Comparison of ENCODE assay signal across 8 cellular contexts in the genomic region with DNA sequence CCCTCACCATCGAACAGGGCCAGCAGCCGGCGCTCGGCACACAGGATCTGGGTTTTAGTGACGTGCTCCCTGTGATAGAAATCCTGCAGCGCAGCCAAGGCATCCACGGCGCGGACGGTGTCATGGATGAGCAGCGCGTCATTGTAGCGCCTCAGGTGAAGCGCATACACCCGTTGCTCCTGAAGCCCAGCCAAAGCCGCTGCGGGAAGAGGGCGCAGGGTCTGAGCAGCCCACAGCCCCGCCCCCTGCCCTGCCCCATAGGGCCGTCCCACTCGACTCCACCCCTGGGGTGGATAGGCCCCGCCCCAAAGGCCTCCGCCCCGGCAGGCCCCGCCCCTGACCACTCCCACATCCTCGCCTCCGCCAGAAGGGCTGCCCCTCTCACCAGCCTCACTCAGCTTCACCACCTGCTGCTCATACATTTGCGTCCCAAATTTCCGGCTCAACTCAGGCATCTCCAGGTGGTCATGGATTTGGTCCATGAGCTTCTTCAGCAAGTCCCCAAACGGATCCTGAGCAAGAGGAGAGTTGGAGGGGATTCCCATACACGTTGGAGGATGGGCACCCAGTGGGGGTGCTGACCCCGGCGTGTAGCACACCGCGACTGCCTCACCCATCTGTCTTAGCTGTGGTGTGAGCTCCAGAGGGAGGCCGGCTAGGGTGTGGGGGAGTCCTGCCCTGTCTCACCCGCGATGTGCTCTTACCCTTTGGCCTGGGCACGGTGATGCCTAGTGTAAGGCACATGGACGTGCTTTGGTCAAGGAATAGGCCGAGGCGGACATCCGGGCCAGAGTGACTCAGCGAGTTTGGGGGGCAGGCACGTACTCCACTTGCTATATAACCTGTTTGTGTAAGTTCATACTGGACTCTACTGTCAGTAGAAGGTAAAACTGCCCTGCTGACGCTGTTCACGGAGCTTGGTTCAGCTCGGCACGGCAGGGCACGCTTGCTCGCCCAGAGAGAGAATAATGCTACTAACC. TPM values are rescaled to one million over a fixed set of nuclear protein-coding genes. Genes with fewer than 3 reads are reported as not detected.
DNase-seq lines count a peak whose midpoint lies in the region; ATAC-seq and TF ChIP-seq lines count a peak whose summit lies in the region.

No MANE protein-coding gene starts in this region.

- peak; percentile 83 for ATAC-seq in left lung

- H3K27ac ChIP-seq in WERI-Rb-1 (peak overlapping the region; percentile 52), left lung (no peak overlapping the region)

- H3K4me3 ChIP-seq in HFF-Myc (replicated peaks; ENCODE audit: low read depth, low read length) (no peak overlapping the region), WERI-Rb-1 (ENCODE audit: low read depth, low read length) (peak overlapping the region; percentile 24), left lung (peak overlapping the region; percentile 2 to 38)

- H3K4me1 ChIP-seq in left lung = peaks cover 8 to 24% of the 10 kb centered on the region in 2 donors

- peak overlapping the region in 3 of 5 experiments; percentile 48 to 52 (median 49) for H3K27ac Mint-ChIP-seq in brain

- H3K9me3 Mint-ChIP-seq in brain = no peaks in the 10 kb centered on the region

- TF ChIP-seq CTCF in HFF-Myc (IDR thresholded peaks at IDR 0.05; ENCODE audit: low read depth, low read length, missing control alignments) = no peak
- TF ChIP-seq CTCF in WERI-Rb-1 (IDR thresholded peaks at IDR 0.05; ENCODE audit: low read depth, low read length) = 0 out of 2 replicates have a peak, but pooled peaks have one; percentile 1
- TF ChIP-seq CTCF in brain (conservative IDR thresholded peaks at IDR 0.05) = no peak
- no peak for TF ChIP-seq CTCF in left lung (IDR thresholded peaks at IDR 0.05)

- H3K27me3 Mint-ChIP-seq in brain = peaks cover 29% of the 10 kb centered on the region

- no peaks in the 10 kb centered on the region for H3K27me3 ChIP-seq in WERI-Rb-1 (ENCODE audit: insufficient read depth, low read depth, severe bottlenecking)
- H3K27me3 ChIP-seq in left lung = no peaks in the 10 kb centered on the region

- intact Hi-C loops in left lung (cut with DNase I) = no loop called here

- DNase-seq in Daoy (ENCODE audit: low read depth) (peak; percentile 29), HFF-Myc (ENCODE audit: extremely low read depth, low read depth) (peak; percentile 29), NCI-H187 treated with DMSO at 0.1 percent for 48 hours (lab: John Stamatoyannopoulos, UW) (peak; percentile 48), WERI-Rb-1 (peak; percentile 99), left lung (peak; percentile 87 to 98), GOT3 (lab: John Stamatoyannopoulos, UW) (no peak)
- peak; percentile 85 to 89 for DNase-seq in stimulated activated CD4-positive, alpha-beta T cell treated with anti-CD3 and anti-CD28 coated beads, Interleukin-4, amount 100 ng/mL, for 4 hours

- H3K36me3 Mint-ChIP-seq in brain = no peaks in the 10 kb centered on the region

- peaks cover 1% of the 10 kb centered on the region; the same call in 1 of the 2 replicates for H3K36me3 ChIP-seq in WERI-Rb-1
- H3K36me3 ChIP-seq in left lung = peaks cover 0 to 40% of the 10 kb centered on the region in 2 donors

- peak overlapping the region; percentile 57 to 83 (median 79) for H3K4me3 Mint-ChIP-seq in brain

- H3K9me3 ChIP-seq in WERI-Rb-1 (ENCODE audit: severe bottlenecking) = no peaks in the 10 kb centered on the region
- no peaks in the 10 kb centered on the region for H3K9me3 ChIP-seq in left lung

- H3K4me1 Mint-ChIP-seq in brain = peaks cover 20% of the 10 kb centered on the region

RNA-seq across cellular contexts. Expression of a gene that starts 4.6 kb away (rescaled TPM):
- total RNA-seq in Daoy (2014; rRNA removed; shearing (Covaris generic)) = 1.3 and 3.1 TPM in 2 replicates
- polyA plus RNA-seq in brain (ENCODE audit: insufficient read depth, low read depth, low replicate concordance) = 4.2 TPM
- 10 to 100 TPM; 21.6 TPM for total RNA-seq in left lung

RNA-seq across cellular contexts. Expression of a gene that starts 9.6 kb away (rescaled TPM):
- total RNA-seq in Daoy (2014; rRNA removed; shearing (Covaris generic)) = 0.34 and 0.63 TPM in 2 replicates
- polyA plus RNA-seq in brain (ENCODE audit: insufficient read depth, low read depth, low replicate concordance) = 0.48 TPM
- total RNA-seq in left lung = under 1 TPM; 0.31 to 0.50 TPM

RNA-seq across cellular contexts. Expression of a gene that starts 13.3 kb away (rescaled TPM):
- total RNA-seq in Daoy (2014; rRNA removed; shearing (Covaris generic)) = 2.9 and 4.9 TPM in 2 replicates
- 19.4 TPM for polyA plus RNA-seq in brain (ENCODE audit: insufficient read depth, low read depth, low replicate concordance)
- 10 to 100 TPM; 39.9 to 46.8 TPM for total RNA-seq in left lung

RNA-seq across cellular contexts. Expression of a gene that starts 14.7 kb away (rescaled TPM):
- total RNA-seq in Daoy (2014; rRNA removed; shearing (Covaris generic)) = 0.06 TPM in 1 of 2 replicates, not detected in the other
- 0.54 TPM for polyA plus RNA-seq in brain (ENCODE audit: insufficient read depth, low read depth, low replicate concordance)
- total RNA-seq in left lung = not detected

RNA-seq across cellular contexts. Expression of a gene that starts 46.9 kb away (rescaled TPM):
- 62.4 and 66.9 TPM in 2 replicates for total RNA-seq in Daoy (2014; rRNA removed; shearing (Covaris generic))
- polyA plus RNA-seq in brain (ENCODE audit: insufficient read depth, low read depth, low replicate concordance) = 255 TPM
- total RNA-seq in left lung = 100 to 1,000 TPM; 139 to 188 TPM
